In genomic region chr11:77171885-77172665, GRCh38 we compare ENCODE assay signal across 1 cellular context.
A peak's percentile ranks its signal among the peaks of the same experiment; 100 is the strongest.
TF ChIP-seq lines count a peak whose summit lies in the region.

No MANE protein-coding gene starts in this region.

TF ChIP-seq in HepG2, 621 proteins besides CTCF, POLR2A, EP300 and RAD21 (continued from another document and continues in another):
- TF ChIP-seq ZNF407 (CRISPR knock-in tag; IDR thresholded peaks at IDR 0.05; ENCODE audit: not compliant biosample characterization) (no peak), NR2F2 (IDR thresholded peaks at IDR 0.05; ENCODE audit: borderline replicate concordance, low read depth) (peak; percentile 79), NFYC (CRISPR knock-in tag; IDR thresholded peaks at IDR 0.05) (no peak), ZNF367 (CRISPR knock-in tag; IDR thresholded peaks at IDR 0.05; ENCODE audit: borderline replicate concordance) (no peak), ZNF607 (CRISPR knock-in tag; IDR thresholded peaks at IDR 0.05; ENCODE audit: borderline replicate concordance) (no peak), ZNF83 (CRISPR knock-in tag; IDR thresholded peaks at IDR 0.05; ENCODE audit: borderline replicate concordance) (no peak), ZNF878 (CRISPR knock-in tag; IDR thresholded peaks at IDR 0.05) (no peak), THYN1 (CRISPR knock-in tag; IDR thresholded peaks at IDR 0.05; ENCODE audit: borderline replicate concordance, low read depth) (no peak), NPAS2 (CRISPR knock-in tag; IDR thresholded peaks at IDR 0.05; ENCODE audit: borderline replicate concordance) (no peak), CREM (IDR thresholded peaks at IDR 0.05) (no peak), CREM (CRISPR knock-in tag; IDR thresholded peaks at IDR 0.05) (no peak), ZNF605 (CRISPR knock-in tag; IDR thresholded peaks at IDR 0.05) (0 out of 2 replicates have a peak, but pooled peaks have one; percentile 12), HES4 (CRISPR knock-in tag; IDR thresholded peaks at IDR 0.05; ENCODE audit: borderline replicate concordance) (no peak), ZBTB8A (CRISPR knock-in tag; IDR thresholded peaks at IDR 0.05; ENCODE audit: borderline replicate concordance, low read depth) (no peak), ZNF800 (CRISPR knock-in tag; IDR thresholded peaks at IDR 0.05) (no peak), ZNF724P (CRISPR knock-in tag; IDR thresholded peaks at IDR 0.05; ENCODE audit: borderline replicate concordance) (0 out of 2 replicates have a peak, but pooled peaks have one; percentile 46), ZNF552 (CRISPR knock-in tag; IDR thresholded peaks at IDR 0.05; ENCODE audit: borderline replicate concordance) (0 out of 2 replicates have a peak, but pooled peaks have one; percentile 34), ZNF362 (CRISPR knock-in tag; IDR thresholded peaks at IDR 0.05; ENCODE audit: borderline replicate concordance) (no peak), CHCHD3 (CRISPR knock-in tag; IDR thresholded peaks at IDR 0.05) (no peak), PRMT3 (CRISPR knock-in tag; IDR thresholded peaks at IDR 0.05; ENCODE audit: borderline replicate concordance, low read depth) (no peak), IRF2 (CRISPR knock-in tag; IDR thresholded peaks at IDR 0.05) (peak; percentile 31; the same call in 1 of the 2 replicates), ZNF543 (CRISPR knock-in tag; IDR thresholded peaks at IDR 0.05) (no peak), PHF21A (CRISPR knock-in tag; IDR thresholded peaks at IDR 0.05) (no peak), ZKSCAN5 (CRISPR knock-in tag; IDR thresholded peaks at IDR 0.05) (0 out of 2 replicates have a peak, but pooled peaks have one; percentile 45), ZNF441 (CRISPR knock-in tag; IDR thresholded peaks at IDR 0.05; ENCODE audit: borderline replicate concordance) (0 out of 2 replicates have a peak, but pooled peaks have one; percentile 38), ZNF740 (CRISPR knock-in tag; IDR thresholded peaks at IDR 0.05) (no peak), ATF1 (CRISPR knock-in tag; IDR thresholded peaks at IDR 0.05) (no peak), FOXK2 (IDR thresholded peaks at IDR 0.05) (no peak), KMT2A (CRISPR knock-in tag; IDR thresholded peaks at IDR 0.05) (no peak), HNF4G (IDR thresholded peaks at IDR 0.05; ENCODE audit: borderline replicate concordance, low read depth, low read length) (peak; percentile 36; the same call in 1 of the 2 replicates), HNF4G (CRISPR knock-in tag; IDR thresholded peaks at IDR 0.05; ENCODE audit: borderline replicate concordance, low read depth) (no peak), ZNF687 (CRISPR knock-in tag; IDR thresholded peaks at IDR 0.05) (peak; percentile 82), ZZZ3 (CRISPR knock-in tag; IDR thresholded peaks at IDR 0.05; ENCODE audit: borderline replicate concordance) (no peak), ERF (CRISPR knock-in tag; IDR thresholded peaks at IDR 0.05) (no peak), KLF6 (CRISPR knock-in tag; IDR thresholded peaks at IDR 0.05) (no peak), ZNF780A (CRISPR knock-in tag; IDR thresholded peaks at IDR 0.05) (no peak), MTERF4 (CRISPR knock-in tag; IDR thresholded peaks at IDR 0.05) (no peak), ZMAT3 (CRISPR knock-in tag; conservative IDR thresholded peaks at IDR 0.05) (no peak), ZFP36L1 (CRISPR knock-in tag; IDR thresholded peaks at IDR 0.05) (no peak), ATM (IDR thresholded peaks at IDR 0.05; ENCODE audit: borderline replicate concordance) (no peak), CEBPB (IDR thresholded peaks at IDR 0.05; ENCODE audit: borderline replicate concordance, low read depth, low read length) (no peak), USF2 (IDR thresholded peaks at IDR 0.05; ENCODE audit: low read depth, low read length) (no peak), USF2 (CRISPR knock-in tag; IDR thresholded peaks at IDR 0.05; ENCODE audit: borderline replicate concordance) (no peak), NR3C1 (CRISPR knock-in tag; IDR thresholded peaks at IDR 0.05) (no peak), SRSF9 (IDR thresholded peaks at IDR 0.05; ENCODE audit: borderline replicate concordance, insufficient read depth, low read depth, low read length, poor library complexity, severe bottlenecking) (no peak), SMAD9 (CRISPR knock-in tag; IDR thresholded peaks at IDR 0.05) (no peak), NFYB (CRISPR knock-in tag; IDR thresholded peaks at IDR 0.05) (no peak), ZBTB7A (CRISPR knock-in tag; IDR thresholded peaks at IDR 0.05) (peak; percentile 36; the same call in 1 of the 2 replicates), ZNF879 (CRISPR knock-in tag; IDR thresholded peaks at IDR 0.05) (no peak), HMG20A (CRISPR knock-in tag; IDR thresholded peaks at IDR 0.05; ENCODE audit: borderline replicate concordance) (no peak; the same call in 1 of the 2 replicates), ZNF589 (CRISPR knock-in tag; conservative IDR thresholded peaks at IDR 0.05) (no peak), ARNTL (CRISPR knock-in tag; IDR thresholded peaks at IDR 0.05) (no peak), ZNF614 (CRISPR knock-in tag; IDR thresholded peaks at IDR 0.05; ENCODE audit: borderline replicate concordance) (no peak)
